Comparison of ENCODE assay signal across 32 cellular contexts in genomic region chr19:19575411-19575810, GRCh38. TPM values are rescaled to one million over a fixed set of nuclear protein-coding genes. Genes with fewer than 3 reads are reported as not detected.
DNase-seq lines count a peak whose midpoint lies in the region; ATAC-seq lines count a peak whose summit lies in the region.
"Had no signal": no experiment of that assay in that cellular context is flagged by ENCODE, and none has a peak within 500 bp of the region (broad histone marks: within the 10 kb centered on the region; RNA-seq: fewer than 3 reads in every experiment).

No MANE protein-coding gene starts in this region.

- WGBS in ectodermal cell, 2 experiments, result 29 to 40% methylated on average over 6 of the region's 6 CpGs

- no peak for ATAC-seq in activated naive CD4-positive, alpha-beta T cell treated with anti-CD3 and anti-CD28 coated beads, Interleukin-2, amount 50 U/mL, for 72 hours
- ATAC-seq in stimulated activated effector memory CD8-positive, alpha-beta T cell treated with anti-CD3 and anti-CD28 coated beads, Interleukin-12 subunit alpha, Interleukin-12 subunit beta, amount 100 ng/mL, for 72 hours, result no peak
- ATAC-seq: left lobe of liver; naive thymus-derived CD8-positive, alpha-beta T cell had no signal

- H3K27me3 ChIP-seq in ectodermal cell (ENCODE audit: control insufficient read depth, insufficient read depth, low read length, poor library complexity, severe bottlenecking), result no peaks in the 10 kb centered on the region
- H3K27me3 ChIP-seq: BE2C, sigmoid colon, uterus had no signal

- no peaks in the 10 kb centered on the region for H3K9me3 ChIP-seq in ectodermal cell (ENCODE audit: control insufficient read depth, low read length)
- H3K9me3 ChIP-seq: sigmoid colon, uterus had no signal

- H3K27ac Mint-ChIP-seq in activated naive CD4-positive, alpha-beta T cell treated with anti-CD3 and anti-CD28 coated beads, Interleukin-2, amount 50 U/mL, for 72 hours, result peak overlapping the region; percentile 4 to 7
- H3K27ac Mint-ChIP-seq in activated naive CD4-positive, alpha-beta T cell treated with anti-CD3 and anti-CD28 coated beads for 36 hours, result no peak overlapping the region
- H3K27ac Mint-ChIP-seq in stimulated activated effector memory CD8-positive, alpha-beta T cell treated with anti-CD3 and anti-CD28 coated beads, Interleukin-12 subunit alpha, Interleukin-12 subunit beta, amount 100 ng/mL, for 72 hours, result peak overlapping the region; percentile 60
- H3K27ac Mint-ChIP-seq: activated T-cell treated with anti-CD3 and anti-CD28 coated beads, Interleukin-2, amount 50 U/mL, for 24 hours; immature natural killer cell; T-helper 2 cell treated with Interferon-gamma antibody and Interleukin-4, amounts not matched to agents 5 μg/mL and 100 μg/mL, for 36 hours had no signal

- peaks cover 7% of the 10 kb centered on the region for H3K4me1 Mint-ChIP-seq in activated naive CD4-positive, alpha-beta T cell treated with anti-CD3 and anti-CD28 coated beads for 36 hours (ENCODE audit: low read depth)
- peaks cover 13% of the 10 kb centered on the region for H3K4me1 Mint-ChIP-seq in stimulated activated effector memory CD8-positive, alpha-beta T cell treated with anti-CD3 and anti-CD28 coated beads, Interleukin-12 subunit alpha, Interleukin-12 subunit beta, amount 100 ng/mL, for 72 hours
- H3K4me1 Mint-ChIP-seq: IgD-negative memory B cell, immature natural killer cell had no signal

- H3K27ac ChIP-seq in ectodermal cell (ENCODE audit: insufficient read depth, low read depth, low read length, poor library complexity, severe bottlenecking), result peak overlapping the region; percentile 36
- H3K27ac ChIP-seq: RWPE1, sigmoid colon, SK-N-MC, uterus, WERI-Rb-1 had no signal

- H3K9me3 Mint-ChIP-seq in activated naive CD4-positive, alpha-beta T cell treated with anti-CD3 and anti-CD28 coated beads, Interleukin-2, amount 50 U/mL, for 72 hours, result no peaks in the 10 kb centered on the region
- H3K9me3 Mint-ChIP-seq in activated naive CD4-positive, alpha-beta T cell treated with anti-CD3 and anti-CD28 coated beads for 36 hours, result no peaks in the 10 kb centered on the region
- no peaks in the 10 kb centered on the region for H3K9me3 Mint-ChIP-seq in stimulated activated effector memory CD8-positive, alpha-beta T cell treated with anti-CD3 and anti-CD28 coated beads, Interleukin-12 subunit alpha, Interleukin-12 subunit beta, amount 100 ng/mL, for 72 hours
- H3K9me3 Mint-ChIP-seq: activated T-cell treated with anti-CD3 and anti-CD28 coated beads, Interleukin-2, amount 50 U/mL, for 24 hours; IgD-negative memory B cell; immature natural killer cell; naive thymus-derived CD8-positive, alpha-beta T cell; T-helper 2 cell treated with Interferon-gamma antibody and Interleukin-4, amounts not matched to agents 5 μg/mL and 100 μg/mL, for 36 hours had no signal

- no peak overlapping the region for H3K4me3 Mint-ChIP-seq in activated naive CD4-positive, alpha-beta T cell treated with anti-CD3 and anti-CD28 coated beads for 36 hours
- H3K4me3 Mint-ChIP-seq in stimulated activated effector memory CD8-positive, alpha-beta T cell treated with anti-CD3 and anti-CD28 coated beads, Interleukin-12 subunit alpha, Interleukin-12 subunit beta, amount 100 ng/mL, for 72 hours, result no peak overlapping the region
- H3K4me3 Mint-ChIP-seq: activated T-cell treated with anti-CD3 and anti-CD28 coated beads, Interleukin-2, amount 50 U/mL, for 24 hours; IgD-negative memory B cell; immature natural killer cell; naive thymus-derived CD8-positive, alpha-beta T cell; T-helper 2 cell treated with Interferon-gamma antibody and Interleukin-4, amounts not matched to agents 5 μg/mL and 100 μg/mL, for 36 hours had no signal

- peaks cover 0 to 10% of the 10 kb centered on the region in 2 donors for H3K36me3 Mint-ChIP-seq in activated naive CD4-positive, alpha-beta T cell treated with anti-CD3 and anti-CD28 coated beads, Interleukin-2, amount 50 U/mL, for 72 hours
- peaks cover 2% of the 10 kb centered on the region for H3K36me3 Mint-ChIP-seq in activated naive CD4-positive, alpha-beta T cell treated with anti-CD3 and anti-CD28 coated beads for 36 hours (ENCODE audit: low read depth)
- peaks cover 76% of the 10 kb centered on the region for H3K36me3 Mint-ChIP-seq in stimulated activated effector memory CD8-positive, alpha-beta T cell treated with anti-CD3 and anti-CD28 coated beads, Interleukin-12 subunit alpha, Interleukin-12 subunit beta, amount 100 ng/mL, for 72 hours
- H3K36me3 Mint-ChIP-seq: immature natural killer cell had no signal

- CTCF ChIA-PET in activated naive CD4-positive, alpha-beta T cell treated with anti-CD3 and anti-CD28 coated beads for 36 hours (lab: Charles Lee), result interaction anchor here (2.4 kb wide), 1 partner anchor 21 kb away, joined by 14 read pairs; no protein-coding TSS in a partner anchor

- no peaks in the 10 kb centered on the region for H3K27me3 Mint-ChIP-seq in activated naive CD4-positive, alpha-beta T cell treated with anti-CD3 and anti-CD28 coated beads for 36 hours (ENCODE audit: low read depth)
- H3K27me3 Mint-ChIP-seq: activated T-cell treated with anti-CD3 and anti-CD28 coated beads, Interleukin-2, amount 50 U/mL, for 24 hours; IgD-negative memory B cell; naive thymus-derived CD8-positive, alpha-beta T cell had no signal

- DNase-seq in activated naive CD4-positive, alpha-beta T cell treated with anti-CD3 and anti-CD28 coated beads, Interleukin-2, amount 50 U/mL, for 72 hours (ENCODE audit: low spot score in 2 of 2), result no peak
- DNase-seq in activated naive CD4-positive, alpha-beta T cell treated with anti-CD3 and anti-CD28 coated beads for 36 hours, result no peak
- peak; percentile 98 for DNase-seq in NCI-H69 (lab: John Stamatoyannopoulos, UW)
- no peak for DNase-seq in stimulated activated effector memory CD8-positive, alpha-beta T cell treated with anti-CD3 and anti-CD28 coated beads, Interleukin-12 subunit alpha, Interleukin-12 subunit beta, amount 100 ng/mL, for 72 hours (ENCODE audit: low spot score in 2 of 2)
- no peak for DNase-seq in GOT3 (lab: John Stamatoyannopoulos, UW)
- no peak for DNase-seq in hippocampal formation (lab: John Stamatoyannopoulos, UW)
- no peak for DNase-seq in LoVo (ENCODE audit: low spot score)
- DNase-seq: activated CD4-positive, alpha-beta T cell treated with anti-CD3 and anti-CD28 coated beads, Interleukin-2, amount 50 U/mL, for 48 hours; activated naive CD4-positive, alpha-beta T cell treated with Interleukin-2 at 50 U/mL for 16 hours; activated T-cell treated with anti-CD3 and anti-CD28 coated beads, Interleukin-2, amount 50 U/mL, for 24 hours; amygdala; BE2C; DND-41; head of caudate nucleus; immature natural killer cell; naive thymus-derived CD8-positive, alpha-beta T cell; NCI-H187; NCI-H446; sigmoid colon; stimulated activated CD4-positive, alpha-beta T cell treated with anti-CD3 and anti-CD28 coated beads, Interleukin-15, amount 100 ng/mL, for 24 hours; stimulated activated CD8-positive, alpha-beta memory T cell treated with anti-CD3 and anti-CD28 coated beads, Interleukin-4, amount 100 ng/mL, for 48 hours; substantia nigra; uterus; WERI-Rb-1 had no signal

- H3K4me3 ChIP-seq in ectodermal cell (ENCODE audit: insufficient read depth, low read depth, low read length), result no peak overlapping the region
- H3K4me3 ChIP-seq: sigmoid colon, SK-N-MC, uterus had no signal

- H3K4me1 ChIP-seq in ectodermal cell (ENCODE audit: control insufficient read depth, insufficient read depth, low read length), result peaks cover 18% of the 10 kb centered on the region
- H3K4me1 ChIP-seq: BE2C, sigmoid colon, uterus had no signal

- H3K36me3 ChIP-seq in ectodermal cell (ENCODE audit: control insufficient read depth, insufficient read depth, low read length), result no peaks in the 10 kb centered on the region
- H3K36me3 ChIP-seq: BE2C, sigmoid colon, uterus had no signal

- intact Hi-C loops in activated naive CD4-positive, alpha-beta T cell treated with anti-CD3 and anti-CD28 coated beads for 36 hours (cut with micrococcal nuclease), result no loop called here

RNA-seq across cellular contexts. Expression of gene CILP2, which starts 37.3 kb away (rescaled TPM):
- total RNA-seq in activated naive CD4-positive, alpha-beta T cell treated with anti-CD3 and anti-CD28 coated beads, Interleukin-2, amount 50 U/mL, for 72 hours, result under 1 TPM; 0.25 to 0.31 TPM
- total RNA-seq in activated naive CD4-positive, alpha-beta T cell treated with anti-CD3 and anti-CD28 coated beads for 36 hours, result under 1 TPM; 0.14 to 0.22 TPM
- 1.9 TPM for polyA plus RNA-seq in ectodermal cell (2013, experiment 1 of 4)
- polyA plus RNA-seq in ectodermal cell (2013, experiment 2 of 4), result 3.0 TPM
- 2.2 TPM for polyA plus RNA-seq in ectodermal cell (2013, experiment 3 of 4)
- 3.4 TPM for polyA plus RNA-seq in ectodermal cell (2013, experiment 4 of 4)
- polyA plus RNA-seq: IgD-negative memory B cell, immature natural killer cell had no signal

RNA-seq across cellular contexts. Expression of gene PBX4, which starts 43.1 kb away (rescaled TPM):
- 10 to 100 TPM; 27.6 to 37.3 TPM for total RNA-seq in activated naive CD4-positive, alpha-beta T cell treated with anti-CD3 and anti-CD28 coated beads, Interleukin-2, amount 50 U/mL, for 72 hours
- total RNA-seq in activated naive CD4-positive, alpha-beta T cell treated with anti-CD3 and anti-CD28 coated beads for 36 hours, result 10 to 100 TPM; 13.5 to 17.5 TPM
- 9.6 TPM for polyA plus RNA-seq in ectodermal cell (2013, experiment 1 of 4)
- polyA plus RNA-seq in ectodermal cell (2013, experiment 2 of 4), result 5.2 TPM
- polyA plus RNA-seq in ectodermal cell (2013, experiment 3 of 4), result 8.6 TPM
- 9.8 TPM for polyA plus RNA-seq in ectodermal cell (2013, experiment 4 of 4)
- total RNA-seq: cardiac septum, dermis microvascular lymphatic vessel endothelial cell had no signal

RNA-seq across cellular contexts. Expression of gene YJEFN3, which starts 46.7 kb away (rescaled TPM):
- 10 to 100 TPM in 1 of 2 donors, 1 to 10 TPM in 1; 5.7 to 11.3 TPM for total RNA-seq in activated naive CD4-positive, alpha-beta T cell treated with anti-CD3 and anti-CD28 coated beads, Interleukin-2, amount 50 U/mL, for 72 hours
- total RNA-seq in activated naive CD4-positive, alpha-beta T cell treated with anti-CD3 and anti-CD28 coated beads for 36 hours, result 1 to 10 TPM; 6.5 to 7.2 TPM
- polyA plus RNA-seq in ectodermal cell (2013, experiment 1 of 4), result 15.8 TPM
- 14.7 TPM for polyA plus RNA-seq in ectodermal cell (2013, experiment 2 of 4)
- polyA plus RNA-seq in ectodermal cell (2013, experiment 3 of 4), result 12.1 TPM
- 14.3 TPM for polyA plus RNA-seq in ectodermal cell (2013, experiment 4 of 4)
- polyA plus RNA-seq: IgD-negative memory B cell had no signal

RNA-seq across cellular contexts. Expression of gene LPAR2, which starts 52.6 kb away (rescaled TPM):
- total RNA-seq in activated naive CD4-positive, alpha-beta T cell treated with anti-CD3 and anti-CD28 coated beads, Interleukin-2, amount 50 U/mL, for 72 hours, result 100 to 1,000 TPM in 1 of 2 donors, 10 to 100 TPM in 1; 35.4 to 122 TPM
- 10 to 100 TPM; 20.2 to 20.7 TPM for total RNA-seq in activated naive CD4-positive, alpha-beta T cell treated with anti-CD3 and anti-CD28 coated beads for 36 hours
- polyA plus RNA-seq in ectodermal cell (2013, experiment 1 of 4), result 80.1 TPM
- 77.2 TPM for polyA plus RNA-seq in ectodermal cell (2013, experiment 2 of 4)
- polyA plus RNA-seq in ectodermal cell (2013, experiment 3 of 4), result 68.3 TPM
- 87.8 TPM for polyA plus RNA-seq in ectodermal cell (2013, experiment 4 of 4)

RNA-seq across cellular contexts. Expression of gene NDUFA13, which starts 59.4 kb away (rescaled TPM):
- 100 to 1,000 TPM; 358 to 407 TPM for total RNA-seq in activated naive CD4-positive, alpha-beta T cell treated with anti-CD3 and anti-CD28 coated beads, Interleukin-2, amount 50 U/mL, for 72 hours
- total RNA-seq in activated naive CD4-positive, alpha-beta T cell treated with anti-CD3 and anti-CD28 coated beads for 36 hours, result 100 to 1,000 TPM; 351 to 376 TPM
- polyA plus RNA-seq in ectodermal cell (2013, experiment 1 of 4), result 234 TPM
- 244 TPM for polyA plus RNA-seq in ectodermal cell (2013, experiment 2 of 4)
- 220 TPM for polyA plus RNA-seq in ectodermal cell (2013, experiment 3 of 4)
- polyA plus RNA-seq in ectodermal cell (2013, experiment 4 of 4), result 240 TPM
